Comparison of ENCODE assay signal across 1 cellular context in genomic region chr4:154559931-154560801, GRCh38.
A peak's percentile ranks its signal among the peaks of the same experiment; 100 is the strongest.
TF ChIP-seq lines count a peak whose summit lies in the region.

No MANE protein-coding gene starts in this region.

TF ChIP-seq in HepG2, 621 proteins besides CTCF, POLR2A, EP300 and RAD21 (continued from another document and continues in another):
- TF ChIP-seq ZNF18 (CRISPR knock-in tag; IDR thresholded peaks at IDR 0.05; ENCODE audit: insufficient replicate concordance) (no peak), ZNF33A (CRISPR knock-in tag; IDR thresholded peaks at IDR 0.05; ENCODE audit: borderline replicate concordance) (0 out of 2 replicates have a peak, but pooled peaks have one; percentile 50), ZIK1 (CRISPR knock-in tag; IDR thresholded peaks at IDR 0.05; ENCODE audit: borderline replicate concordance, low read depth) (no peak), ZNF639 (CRISPR knock-in tag; conservative IDR thresholded peaks at IDR 0.05) (peak; percentile 50; the same call in 1 of the 2 replicates), ARID3A (IDR thresholded peaks at IDR 0.05; ENCODE audit: low read depth, low read length) (peak; percentile 67; the same call in 1 of the 2 replicates), HOXA5 (CRISPR knock-in tag; IDR thresholded peaks at IDR 0.05) (peak; percentile 65; the same call in 1 of the 2 replicates), ZSCAN21 (CRISPR knock-in tag; IDR thresholded peaks at IDR 0.05; ENCODE audit: borderline replicate concordance) (no peak), ZNF883 (CRISPR knock-in tag; IDR thresholded peaks at IDR 0.05; ENCODE audit: not compliant biosample characterization) (no peak), DDIT3 (CRISPR knock-in tag; IDR thresholded peaks at IDR 0.05) (no peak; the same call in 1 of the 2 replicates), ARID5B (CRISPR knock-in tag; IDR thresholded peaks at IDR 0.05) (peak; percentile 99), ZNF777 (CRISPR knock-in tag; IDR thresholded peaks at IDR 0.05) (no peak), ZNF772 (CRISPR knock-in tag; IDR thresholded peaks at IDR 0.05) (no peak), BORCS8-MEF2B (CRISPR knock-in tag; IDR thresholded peaks at IDR 0.05) (no peak), HOXA3 (CRISPR knock-in tag; IDR thresholded peaks at IDR 0.05) (peak; percentile 88), NR2F1 (CRISPR knock-in tag; IDR thresholded peaks at IDR 0.05) (peak; percentile 67 to 77; a peak in 3 of 4 replicates), ZNF672 (CRISPR knock-in tag; IDR thresholded peaks at IDR 0.05) (no peak), SKIL (CRISPR knock-in tag; IDR thresholded peaks at IDR 0.05; ENCODE audit: borderline replicate concordance) (peak; percentile 94), FUBP1 (CRISPR knock-in tag; IDR thresholded peaks at IDR 0.05; ENCODE audit: borderline replicate concordance) (no peak), RERE (CRISPR knock-in tag; IDR thresholded peaks at IDR 0.05; ENCODE audit: low read depth) (peak; percentile 99), ZSCAN12 (CRISPR knock-in tag; IDR thresholded peaks at IDR 0.05) (no peak), LBX2 (CRISPR knock-in tag; IDR thresholded peaks at IDR 0.05; ENCODE audit: borderline replicate concordance) (no peak), TEF (CRISPR knock-in tag; IDR thresholded peaks at IDR 0.05) (peak; percentile 85), ZBTB33 (CRISPR knock-in tag; IDR thresholded peaks at IDR 0.05) (peak; percentile 55; the same call in 1 of the 2 replicates), FIP1L1 (IDR thresholded peaks at IDR 0.05; ENCODE audit: borderline replicate concordance, insufficient read depth, low read depth, low read length) (no peak), ARHGAP35 (CRISPR knock-in tag; IDR thresholded peaks at IDR 0.05; ENCODE audit: borderline replicate concordance) (no peak), JUNB (CRISPR knock-in tag; IDR thresholded peaks at IDR 0.05; ENCODE audit: borderline replicate concordance) (no peak), SIN3A (IDR thresholded peaks at IDR 0.05; ENCODE audit: borderline replicate concordance, low read depth, low read length) (peak; percentile 50; the same call in 1 of the 2 replicates)
